ENCODE assay signal across 21 cellular contexts in genomic region chr9:138112090-138112748, GRCh38.
DNase-seq lines count a peak whose midpoint lies in the region; ATAC-seq and TF ChIP-seq lines count a peak whose summit lies in the region.
"Had no signal": no experiment of that assay in that cellular context is flagged by ENCODE, and none has a peak within 500 bp of the region (broad histone marks: within the 10 kb centered on the region; RNA-seq: fewer than 3 reads in every experiment).

No MANE protein-coding gene starts in this region.

- H3K4me3 ChIP-seq in osteoblast (ENCODE audit: insufficient read depth, low read length) (no peak overlapping the region), upper lobe of right lung (no peak overlapping the region)
- H3K4me3 ChIP-seq: GM12878 had no signal

- TF ChIP-seq CTCF in osteoblast (IDR thresholded peaks at IDR 0.05; ENCODE audit: extremely low read depth, low read depth, low read length) = no peak
- no peak for TF ChIP-seq CTCF in upper lobe of right lung (IDR thresholded peaks at IDR 0.05)

- peak; percentile 38 for DNase-seq in activated CD8-positive, alpha-beta memory T cell treated with anti-CD3 and anti-CD28 coated beads for 24 hours
- DNase-seq in activated CD8-positive, alpha-beta memory T cell treated with anti-CD3 and anti-CD28 coated beads, Interleukin-2, amount 50 U/mL, for 4 hours = no peak
- DNase-seq in epidermal melanocyte (ENCODE audit: insufficient read length, low spot score) (peak; percentile 11), osteoblast (ENCODE audit: insufficient read length, low spot score, missing footprints) (peak; percentile 71), upper lobe of right lung (peak; percentile 38), foreskin melanocyte (no peak), GM19240 (ENCODE audit: insufficient read length, low spot score) (no peak)
- DNase-seq: DND-41, HCEC 1CT, Kasumi-1, MM.1S, NCI-H1092 treated with DMSO at 0.1 percent for 48 hours, NCI-H1694, NCI-H2227 treated with DMSO at 0.1 percent for 48 hours, NCI-H524 treated with DMSO at 0.1 percent for 48 hours had no signal

- H3K27me3 ChIP-seq in osteoblast (ENCODE audit: insufficient read depth, low read length) (no peaks in the 10 kb centered on the region), upper lobe of right lung (no peaks in the 10 kb centered on the region)

- intact Hi-C loops in upper lobe of right lung (cut with DNase I) = no loop called here

- no peaks in the 10 kb centered on the region for H3K79me2 ChIP-seq in osteoblast (ENCODE audit: insufficient read depth, low read length)

- H3K4me1 ChIP-seq in osteoblast (ENCODE audit: insufficient read depth, low read length) (no peaks in the 10 kb centered on the region), upper lobe of right lung (no peaks in the 10 kb centered on the region)

- ATAC-seq in upper lobe of right lung (no peak), HG02623 (IDR thresholded peaks at IDR 0.05; ENCODE audit: unreplicated experiment) (no peak)
- ATAC-seq: CD8-positive, alpha-beta T cell; GM12878; Panc1 had no signal

- H3K27ac ChIP-seq in osteoblast (ENCODE audit: low read depth, low read length) (no peak overlapping the region), upper lobe of right lung (no peak overlapping the region)
- H3K27ac ChIP-seq: 22Rv1, HL-60 had no signal

- H3K4me2 ChIP-seq in osteoblast (ENCODE audit: insufficient read depth, low read length) = no peak overlapping the region

- H4K20me1 ChIP-seq in osteoblast (ENCODE audit: insufficient read depth, low read length) = no peaks in the 10 kb centered on the region

- H2AFZ ChIP-seq in osteoblast (ENCODE audit: low read length) = no peak overlapping the region

- H3K36me3 ChIP-seq in osteoblast (ENCODE audit: insufficient read depth, low read length) = no peaks in the 10 kb centered on the region
- H3K36me3 ChIP-seq in upper lobe of right lung = no peaks in the 10 kb centered on the region

- H3K9me3 ChIP-seq in osteoblast (ENCODE audit: low read depth, low read length) (no peaks in the 10 kb centered on the region), upper lobe of right lung (no peaks in the 10 kb centered on the region)

Comparison
In these comparisons a context has a peak if more than half of its experiments do, and no peak if none do; other contexts are left out.
1. DNase-seq: peak in activated CD8-positive, alpha-beta memory T cell treated with anti-CD3 and anti-CD28 coated beads for 24 hours (single experiment), epidermal melanocyte (single experiment), osteoblast (single experiment) and upper lobe of right lung (single experiment); none in activated CD8-positive, alpha-beta memory T cell treated with anti-CD3 and anti-CD28 coated beads, Interleukin-2, amount 50 U/mL, for 4 hours (single experiment), foreskin melanocyte (single experiment) and GM19240 (single experiment).